8 cellular contexts compared by ENCODE assay signal in the genomic region with DNA sequence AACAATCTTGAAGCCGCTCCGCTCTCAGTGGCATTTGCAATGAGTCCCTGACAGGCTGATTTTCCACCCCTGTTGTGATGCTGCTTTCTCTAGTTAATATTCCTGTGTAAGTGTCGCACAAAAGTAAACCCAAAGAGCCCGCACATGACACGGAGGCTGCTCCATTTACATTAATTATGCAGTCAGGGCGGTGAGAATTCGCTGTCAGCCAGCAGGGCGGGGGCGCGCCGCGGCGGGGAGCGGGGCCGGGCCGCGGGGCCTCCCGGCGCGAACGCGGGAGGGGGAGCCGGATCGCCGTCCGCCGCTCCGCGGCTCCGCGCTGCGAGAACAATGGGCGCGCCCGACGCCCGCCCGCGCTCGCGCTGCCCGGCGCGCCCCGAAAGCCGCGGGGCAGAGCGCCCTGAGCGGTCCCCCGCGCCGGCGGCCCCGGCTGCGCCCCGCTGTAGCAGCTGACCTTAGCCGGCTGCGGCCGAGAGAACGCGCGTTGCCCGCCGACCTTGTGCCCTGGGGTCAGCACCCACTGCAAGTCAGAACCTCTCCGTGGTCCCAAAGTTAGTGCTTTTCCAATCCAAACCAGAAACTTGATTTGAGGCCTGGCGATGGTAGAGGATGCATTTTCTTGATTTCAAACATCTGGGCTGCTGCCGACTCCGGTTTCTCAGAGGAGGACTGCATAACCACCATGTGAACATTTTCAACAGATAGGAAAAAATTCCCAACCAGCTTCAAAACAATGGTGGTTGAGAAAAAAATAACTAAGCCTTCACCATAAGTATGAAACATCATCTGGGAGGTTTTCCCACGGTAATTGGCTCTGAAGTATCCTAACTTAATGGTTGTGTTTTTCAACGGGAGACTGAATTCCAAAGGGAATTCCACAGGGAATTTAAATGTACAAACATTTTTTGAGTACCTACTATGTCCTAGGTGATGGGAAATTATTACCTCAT.
A peak's percentile ranks its signal among the peaks of the same experiment; 100 is the strongest.
DNase-seq lines count a peak whose midpoint lies in the region; ATAC-seq, FAIRE-seq and TF ChIP-seq lines count a peak whose summit lies in the region.
"Had no signal": no experiment of that assay in that cellular context is flagged by ENCODE, and none has a peak within 500 bp of the region (broad histone marks: within the 10 kb centered on the region; RNA-seq: fewer than 3 reads in every experiment).

No MANE protein-coding gene starts in this region.

- no peaks in the 10 kb centered on the region for H3K9me1 ChIP-seq in keratinocyte (ENCODE audit: control insufficient read depth, extremely low read depth, insufficient read depth, low read length)

- WGBS in smooth muscle cell (ENCODE audit: low lambda C conversion rate) = 3% methylated on average over 36 of the region's 70 CpGs

- peak; percentile 5 for FAIRE-seq in keratinocyte (lab: Jason Lieb, UNC)
- no peak for FAIRE-seq in HTR-8/SVneo (lab: Jason Lieb, UNC)
- FAIRE-seq: endometrium had no signal

- TF ChIP-seq CTCF in WI38 (IDR thresholded peaks at IDR 0.05; ENCODE audit: low read depth, low read length) (no peak), keratinocyte (optimal IDR thresholded peaks at IDR 0.05 in 1 of 3, IDR thresholded peaks at IDR 0.05 in 1 of 3, conservative IDR thresholded peaks at IDR 0.05 in 1 of 3; ENCODE audit: extremely low read depth in 1 of 3, insufficient read depth in 2 of 3, low read length in 3 of 3) (no peak), smooth muscle cell (IDR thresholded peaks at IDR 0.05; ENCODE audit: borderline replicate concordance, insufficient read depth, poor library complexity, severe bottlenecking) (no peak)

- H3K27ac Mint-ChIP-seq in IgD-negative memory B cell = peak overlapping the region in 1 of 3 donors; percentile 66

- H3K4me1 Mint-ChIP-seq in IgD-negative memory B cell = peaks cover 5 to 7% (median 5%) of the 10 kb centered on the region in 3 donors

- H3K4me1 ChIP-seq in keratinocyte (ENCODE audit: control insufficient read depth, extremely low read depth, insufficient read depth, low read length) = peaks cover 22% of the 10 kb centered on the region
- peaks cover 35% of the 10 kb centered on the region for H3K4me1 ChIP-seq in smooth muscle cell (ENCODE audit: low read depth)

- H3K9ac ChIP-seq in keratinocyte (ENCODE audit: control insufficient read depth, extremely low read depth, insufficient read depth, low read length) = peak overlapping the region; percentile 81
- H3K9ac ChIP-seq in smooth muscle cell (ENCODE audit: low read depth) = no peak overlapping the region

- H3K4me2 ChIP-seq in keratinocyte (ENCODE audit: control insufficient read depth, extremely low read depth, insufficient read depth, low read depth, low read length) = peak overlapping the region; percentile 100
- H3K4me2 ChIP-seq in smooth muscle cell = peak overlapping the region; percentile 86

- H3K27ac ChIP-seq in keratinocyte (ENCODE audit: control insufficient read depth, insufficient read depth, low read length) = peak overlapping the region; percentile 79
- no peak overlapping the region for H3K27ac ChIP-seq in smooth muscle cell (ENCODE audit: low read depth)

- peak; percentile 70 for ATAC-seq in GM18498 (IDR thresholded peaks at IDR 0.05; ENCODE audit: unreplicated experiment)

- dilution Hi-C loops in keratinocyte (cut with MboI; ENCODE audit: extremely low pct_ligation_motif_present, low sequenced_read_pairs) = no loop called here

- H3K9me3 ChIP-seq in keratinocyte (ENCODE audit: control insufficient read depth, low read depth, low read length) = no peaks in the 10 kb centered on the region
- no peaks in the 10 kb centered on the region for H3K9me3 ChIP-seq in smooth muscle cell (replicated peaks; ENCODE audit: low read depth)

- peak overlapping the region; percentile 79 for H2AFZ ChIP-seq in keratinocyte (ENCODE audit: control insufficient read depth, low read length)
- peak overlapping the region; percentile 79 for H2AFZ ChIP-seq in smooth muscle cell (ENCODE audit: low read depth)

- peaks cover 6% of the 10 kb centered on the region for H3K27me3 Mint-ChIP-seq in IgD-negative memory B cell

- H3K79me2 ChIP-seq in keratinocyte (ENCODE audit: control insufficient read depth, insufficient read depth, low read length) (peaks cover 23% of the 10 kb centered on the region), smooth muscle cell (ENCODE audit: low read depth) (peaks cover 16% of the 10 kb centered on the region)

- H3K9me3 Mint-ChIP-seq in IgD-negative memory B cell = no peaks in the 10 kb centered on the region

- no peaks in the 10 kb centered on the region for H4K20me1 ChIP-seq in keratinocyte (ENCODE audit: control insufficient read depth, extremely low read depth, insufficient read depth, low read length)
- H4K20me1 ChIP-seq in smooth muscle cell (ENCODE audit: low read depth) = peaks cover 90% of the 10 kb centered on the region

- H3F3A ChIP-seq in smooth muscle cell (ENCODE audit: low read depth) = peaks cover 4% of the 10 kb centered on the region

- H3K36me3 Mint-ChIP-seq in IgD-negative memory B cell = no peaks in the 10 kb centered on the region

- DNase-seq in cerebellar cortex (ENCODE audit: low spot score) = peak; percentile 12
- DNase-seq in keratinocyte (ENCODE audit: low read depth, low spot score) = no peak
- no peak for DNase-seq in smooth muscle cell (lab: John Stamatoyannopoulos, UW; ENCODE audit: unreplicated experiment)
- no peak for DNase-seq in HTR-8/SVneo (ENCODE audit: insufficient read length, low spot score)

- H3K36me3 ChIP-seq in keratinocyte (ENCODE audit: control insufficient read depth in 2 of 2, extremely low read depth in 1 of 2, insufficient read depth in 2 of 2, low read length in 2 of 2) (no peaks in the 10 kb centered on the region), smooth muscle cell (ENCODE audit: low read depth) (no peaks in the 10 kb centered on the region)

- H3K27me3 ChIP-seq in keratinocyte (ENCODE audit: control insufficient read depth, extremely low read depth, insufficient read depth, low read length) (no peaks in the 10 kb centered on the region), smooth muscle cell (ENCODE audit: low read depth) (peaks cover 34% of the 10 kb centered on the region)

- H3K4me3 Mint-ChIP-seq in IgD-negative memory B cell = peak overlapping the region; percentile 80 to 95 (median 88)

- peak overlapping the region; percentile 64 for H3K4me3 ChIP-seq in WI38 (ENCODE audit: low read depth, low read length)
- H3K4me3 ChIP-seq in keratinocyte (ENCODE audit: control insufficient read depth in 2 of 3, extremely low read depth in 1 of 3, insufficient read depth in 2 of 3, low read depth in 1 of 3, low read length in 3 of 3) = peak overlapping the region; percentile 32 to 92 (median 78)
- H3K4me3 ChIP-seq in smooth muscle cell = peak overlapping the region; percentile 72
